In genomic region chrX:7307720-7308119, GRCh38 we compare ENCODE assay signal across 25 cellular contexts.
"Had no signal": no experiment of that assay in that cellular context is flagged by ENCODE, and none has a peak within 500 bp of the region (broad histone marks: within the 10 kb centered on the region; RNA-seq: fewer than 3 reads in every experiment).

No MANE protein-coding gene starts in this region.

- H3K9me3 ChIP-seq: stomach, testis, thoracic aorta, thyroid gland, tibial nerve, transverse colon, upper lobe of left lung, upper lobe of right lung, uterus, vagina had no signal

- H3K4me3 ChIP-seq: stomach, testis, thoracic aorta, thyroid gland, tibial artery, tibial nerve, transverse colon, upper lobe of left lung, upper lobe of right lung, uterus, vagina had no signal

- H3K36me3 ChIP-seq: thoracic aorta, thyroid gland, transverse colon, upper lobe of right lung, uterus, vagina had no signal

- H3K27ac ChIP-seq: testis, thoracic aorta, thyroid gland, tibial artery, tibial nerve, transverse colon, upper lobe of left lung, upper lobe of right lung, uterus, vagina had no signal

- ATAC-seq: stimulated activated effector memory CD8-positive, alpha-beta T cell treated with anti-CD3 and anti-CD28 coated beads, Interleukin-12 subunit alpha, Interleukin-12 subunit beta, amount 100 ng/mL, for 72 hours; stimulated activated memory B cell treated with anti-CD40 and anti-IgM and Interleukin-4, amounts not matched to agents 10 μg/mL and 1 μg/mL and 100 μg/mL, for 72 hours; stimulated activated naive B cell treated with anti-CD40 and anti-IgM and Interleukin-4, amounts not matched to agents 10 μg/mL and 1 μg/mL and 100 μg/mL, for 72 hours; stimulated activated naive CD8-positive, alpha-beta T cell treated with anti-CD3 and anti-CD28 coated beads, Interleukin-15, amount 100 ng/mL, for 72 hours; stimulated activated naive CD8-positive, alpha-beta T cell treated with anti-CD3 and anti-CD28 coated beads, Interleukin-15, Interleukin-2, amounts not matched to agents 100 U/mL and 50 U/mL, for 24 hours; upper lobe of right lung had no signal

- H3K4me1 ChIP-seq: testis, thyroid gland, tibial artery, tibial nerve, transverse colon, upper lobe of left lung, upper lobe of right lung, uterus, vagina had no signal

- H3K27me3 ChIP-seq: stomach, testis, thyroid gland, tibial artery, tibial nerve, transverse colon, upper lobe of left lung, upper lobe of right lung, uterus, vagina had no signal

- DNase-seq: stimulated activated CD4-positive, alpha-beta T cell treated with anti-CD3 and anti-CD28 coated beads, Interleukin-2, amount 100 ng/mL, for 48 hours; stimulated activated CD4-positive, alpha-beta T cell treated with anti-CD3 and anti-CD28 coated beads, Interleukin-4, amount 100 ng/mL, for 1 hour; stimulated activated CD4-positive, alpha-beta T cell treated with anti-CD3 and anti-CD28 coated beads, Interleukin-4, amount 100 ng/mL, for 24 hours; stimulated activated CD4-positive, alpha-beta T cell treated with anti-CD3 and anti-CD28 coated beads, Interleukin-4, amount 100 ng/mL, for 4 hours; stimulated activated CD8-positive, alpha-beta memory T cell treated with anti-CD3 and anti-CD28 coated beads, Interleukin-4, amount 100 ng/mL, for 48 hours; stimulated activated naive B cell treated with anti-CD40 and anti-IgM and Interleukin-4, amounts not matched to agents 10 μg/mL and 1 μg/mL and 100 μg/mL, for 72 hours; stimulated activated naive CD4-positive, alpha-beta T cell; stimulated activated naive CD4-positive, alpha-beta T cell treated with Interleukin-2 at 50 U/mL for 16 hours; stimulated activated naive CD8-positive, alpha-beta T cell treated with anti-CD3 and anti-CD28 coated beads, Interleukin-15, amount 100 ng/mL, for 72 hours; stimulated activated naive CD8-positive, alpha-beta T cell treated with anti-CD3 and anti-CD28 coated beads, Interleukin-15, Interleukin-2, amounts not matched to agents 100 U/mL and 50 U/mL, for 24 hours; stomach; substantia nigra; testis; thyroid gland; tibial artery; transverse colon; trophoblast cell; upper lobe of left lung; upper lobe of right lung; uterus had no signal
